ENCODE assay signal across 1 cellular context in genomic region chr19:55156202-55157063, GRCh38.
TF ChIP-seq lines count a peak whose summit lies in the region.

No MANE protein-coding gene starts in this region.

TF ChIP-seq in K562, 482 proteins besides CTCF, POLR2A, EP300 and RAD21 (continued from another document):
- TF ChIP-seq ZNF232 (CRISPR knock-in tag; IDR thresholded peaks at IDR 0.05) = no peak
- TF ChIP-seq SMARCB1 (IDR thresholded peaks at IDR 0.05; ENCODE audit: insufficient read length, low read depth) = no peak
- no peak for TF ChIP-seq ZNF140 (CRISPR knock-in tag; IDR thresholded peaks at IDR 0.05)
- no peak for TF ChIP-seq TCF3 (CRISPR knock-in tag; IDR thresholded peaks at IDR 0.05)
- TF ChIP-seq TBP (optimal IDR thresholded peaks at IDR 0.05; ENCODE audit: low read depth, low read length) = peak; percentile 28
- 0 out of 2 replicates have a peak, but pooled peaks have one; percentile 3 for TF ChIP-seq ZNF263 (CRISPR knock-in tag; IDR thresholded peaks at IDR 0.05; ENCODE audit: borderline replicate concordance)
- TF ChIP-seq BRF1 (IDR thresholded peaks at IDR 0.05; ENCODE audit: borderline replicate concordance, extremely low read depth, insufficient read length) = no peak
- TF ChIP-seq ZNF778 (CRISPR knock-in tag; IDR thresholded peaks at IDR 0.05) = no peak
- no peak for TF ChIP-seq SRSF9 (IDR thresholded peaks at IDR 0.05; ENCODE audit: borderline replicate concordance, low read depth, low read length)
- 0 out of 2 replicates have a peak, but pooled peaks have one; percentile 31 for TF ChIP-seq ZNF431 (CRISPR knock-in tag; IDR thresholded peaks at IDR 0.05)
- TF ChIP-seq IFI16 (CRISPR knock-in tag; IDR thresholded peaks at IDR 0.05) = no peak
- TF ChIP-seq ZNF41 (CRISPR knock-in tag; conservative IDR thresholded peaks at IDR 0.05) = no peak
- no peak for TF ChIP-seq NUFIP1 (IDR thresholded peaks at IDR 0.05; ENCODE audit: partially characterized antibody)
- TF ChIP-seq KAT7 (CRISPR knock-in tag; IDR thresholded peaks at IDR 0.05; ENCODE audit: borderline replicate concordance) = no peak
- peak; percentile 49 to 64; a peak in 3 of 4 replicates for TF ChIP-seq NRF1 (conservative IDR thresholded peaks at IDR 0.05 in 1 of 2, IDR thresholded peaks at IDR 0.05 in 1 of 2)
- TF ChIP-seq POLR3A (IDR thresholded peaks at IDR 0.05; ENCODE audit: borderline replicate concordance, extremely low read depth, insufficient read depth, insufficient read length) = no peak
- peak; percentile 44; the same call in 1 of the 2 replicates for TF ChIP-seq MGA (IDR thresholded peaks at IDR 0.05)
- TF ChIP-seq RFX1 (IDR thresholded peaks at IDR 0.05) = no peak
- TF ChIP-seq SFPQ (IDR thresholded peaks at IDR 0.05; ENCODE audit: low read depth, low read length) = no peak
- no peak for TF ChIP-seq ZNF77 (CRISPR knock-in tag; IDR thresholded peaks at IDR 0.05)
- no peak for TF ChIP-seq STAT5A (IDR thresholded peaks at IDR 0.05; ENCODE audit: borderline replicate concordance, low read length)
- TF ChIP-seq FOXP4 (CRISPR knock-in tag; IDR thresholded peaks at IDR 0.05; ENCODE audit: borderline replicate concordance) = 0 out of 2 replicates have a peak, but pooled peaks have one; percentile 51
- no peak for TF ChIP-seq ASH1L (IDR thresholded peaks at IDR 0.05; ENCODE audit: borderline replicate concordance, low read depth, partially characterized antibody)
- no peak for TF ChIP-seq ELF4 (CRISPR knock-in tag; IDR thresholded peaks at IDR 0.05)
- peak; percentile 38 for TF ChIP-seq MYC (IDR thresholded peaks at IDR 0.05; ENCODE audit: low read depth, low read length)
- TF ChIP-seq MYC (CRISPR knock-in tag; IDR thresholded peaks at IDR 0.05; ENCODE audit: borderline replicate concordance, low read depth) = no peak
TF ChIP-seq in K562: peak in this region for 35.
